15 cellular contexts compared by ENCODE assay signal in the genomic region with DNA sequence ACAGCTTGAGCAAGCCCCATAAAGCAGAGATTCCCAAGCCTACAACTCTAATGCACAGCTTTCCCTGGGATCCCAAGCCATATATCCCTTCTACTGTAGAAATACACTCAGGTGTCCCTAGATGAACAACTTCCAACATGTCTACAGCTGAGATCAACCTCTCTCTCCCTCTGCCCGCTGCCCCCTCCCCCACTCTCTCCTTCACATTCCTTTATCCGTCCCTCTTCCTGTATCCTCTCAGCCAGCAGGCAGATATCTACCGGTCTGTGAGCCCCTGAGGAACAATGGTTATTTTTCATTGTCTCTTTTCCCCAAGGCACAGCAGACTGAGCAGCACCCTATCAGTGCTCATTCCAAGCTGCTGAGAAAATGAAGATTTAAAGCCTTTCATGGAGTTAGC.
"Had no signal": no experiment of that assay in that cellular context is flagged by ENCODE, and none has a peak within 500 bp of the region (broad histone marks: within the 10 kb centered on the region; RNA-seq: fewer than 3 reads in every experiment).

No MANE protein-coding gene starts in this region.

- H3K27me3 ChIP-seq: ovary, stomach had no signal

- H3K27ac Mint-ChIP-seq: activated CD8-positive, alpha-beta memory T cell treated with anti-CD3 and anti-CD28 coated beads, Interleukin-2, amount 10 ng/mL, durations not matched to agents 7 days and 5 days; activated T-cell treated with anti-CD3 and anti-CD28 coated beads, Interleukin-2, amount 50 U/mL, for 24 hours; memory B cell; nephron had no signal

- H3K4me3 ChIP-seq: left ventricle myocardium inferior, ovary, stomach, thoracic aorta had no signal

- DNase-seq: activated CD4-positive, alpha-beta T cell treated with anti-CD3 and anti-CD28 coated beads, Interleukin-2, amount 50 U/mL, for 4 hours; activated CD4-positive, CD25-positive, alpha-beta regulatory T cell treated with anti-CD3 and anti-CD28 coated beads, Interleukin-2, amount 50 U/mL, for 72 hours; activated CD8-positive, alpha-beta memory T cell treated with anti-CD3 and anti-CD28 coated beads, Interleukin-2, amount 10 ng/mL, durations not matched to agents 7 days and 5 days; activated effector memory CD4-positive, alpha-beta T cell treated with anti-CD3 and anti-CD28 coated beads, Interleukin-2, amount 50 U/mL, for 16 hours; activated T-cell treated with anti-CD3 and anti-CD28 coated beads, Interleukin-2, amount 50 U/mL, for 24 hours; effector CD4-positive, alpha-beta T cell; left ventricle myocardium inferior; ovary; stimulated activated CD4-positive, alpha-beta T cell treated with anti-CD3 and anti-CD28 coated beads, Interleukin-4, amount 100 ng/mL, for 1 hour; stomach had no signal

- H3K4me1 Mint-ChIP-seq: activated CD8-positive, alpha-beta memory T cell treated with anti-CD3 and anti-CD28 coated beads, Interleukin-2, amount 10 ng/mL, durations not matched to agents 7 days and 5 days; memory B cell; nephron had no signal

- FAIRE-seq: colon had no signal

- H3K27ac ChIP-seq: left ventricle myocardium inferior, ovary, stomach, thoracic aorta had no signal

- ATAC-seq: activated CD8-positive, alpha-beta memory T cell treated with anti-CD3 and anti-CD28 coated beads, Interleukin-2, amount 10 ng/mL, durations not matched to agents 7 days and 5 days; activated naive CD4-positive, alpha-beta T cell treated with anti-CD3 and anti-CD28 coated beads, Interleukin-2, amount 50 U/mL, for 72 hours had no signal

- H3K9me3 ChIP-seq: left ventricle myocardium inferior, ovary, stomach, thoracic aorta had no signal

- H3K36me3 ChIP-seq: ovary, thoracic aorta had no signal

- H3K4me3 Mint-ChIP-seq: activated CD8-positive, alpha-beta memory T cell treated with anti-CD3 and anti-CD28 coated beads, Interleukin-2, amount 10 ng/mL, durations not matched to agents 7 days and 5 days; activated T-cell treated with anti-CD3 and anti-CD28 coated beads, Interleukin-2, amount 50 U/mL, for 24 hours; memory B cell; nephron had no signal

- H3K27me3 Mint-ChIP-seq: activated CD8-positive, alpha-beta memory T cell treated with anti-CD3 and anti-CD28 coated beads, Interleukin-2, amount 10 ng/mL, durations not matched to agents 7 days and 5 days; activated T-cell treated with anti-CD3 and anti-CD28 coated beads, Interleukin-2, amount 50 U/mL, for 24 hours; memory B cell had no signal

- H3K9me3 Mint-ChIP-seq: activated naive CD4-positive, alpha-beta T cell treated with anti-CD3 and anti-CD28 coated beads, Interleukin-2, amount 50 U/mL, for 72 hours; activated T-cell treated with anti-CD3 and anti-CD28 coated beads, Interleukin-2, amount 50 U/mL, for 24 hours; memory B cell; nephron had no signal
